ENCODE assay signal across 8 cellular contexts in genomic region chr9:14993061-14993800, GRCh38.
A peak's percentile ranks its signal among the peaks of the same experiment; 100 is the strongest.
DNase-seq lines count a peak whose midpoint lies in the region; ATAC-seq and TF ChIP-seq lines count a peak whose summit lies in the region.

No MANE protein-coding gene starts in this region.

- H3K27me3 Mint-ChIP-seq in endothelial cell (ENCODE audit: unreplicated experiment) = no peaks in the 10 kb centered on the region

- H3K27ac Mint-ChIP-seq in endothelial cell (ENCODE audit: unreplicated experiment) = peak overlapping the region; percentile 62

- DNase-seq in NCI-H226 (peak; percentile 12), endothelial cell (ENCODE audit: low spot score) (peak; percentile 89), medulla oblongata (ENCODE audit: extremely low spot score) (peak; percentile 85)
- peak; percentile 71 for DNase-seq in activated CD8-positive, alpha-beta memory T cell treated with anti-CD3 and anti-CD28 coated beads for 24 hours
- DNase-seq in stimulated activated CD4-positive, alpha-beta T cell treated with anti-CD3 and anti-CD28 coated beads, Interleukin-4, amount 100 ng/mL, for 24 hours = peak; percentile 56

- H3K36me3 Mint-ChIP-seq in endothelial cell (ENCODE audit: low read depth, unreplicated experiment) = peaks cover 3% of the 10 kb centered on the region

- H3K4me3 Mint-ChIP-seq in endothelial cell (ENCODE audit: unreplicated experiment) = peak overlapping the region; percentile 91

- H3K9me3 Mint-ChIP-seq in endothelial cell (ENCODE audit: unreplicated experiment) = no peaks in the 10 kb centered on the region

- H3K4me1 Mint-ChIP-seq in endothelial cell (ENCODE audit: unreplicated experiment) = peaks cover 20% of the 10 kb centered on the region

- TF ChIP-seq CTCF in endothelial cell (IDR thresholded peaks at IDR 0.05; ENCODE audit: unreplicated experiment) = no peak

- ATAC-seq in GM18907 (IDR thresholded peaks at IDR 0.05; ENCODE audit: unreplicated experiment) (peak; percentile 55), GM18511 (IDR thresholded peaks at IDR 0.05; ENCODE audit: unreplicated experiment) (no peak), HG02678 (IDR thresholded peaks at IDR 0.05; ENCODE audit: unreplicated experiment) (no peak)

Comparison
In these comparisons a context has a peak if more than half of its experiments do, and no peak if none do; other contexts are left out.
1. DNase-seq: peak in every context shown above with its lines; median percentile 89 in endothelial cell; 85 in medulla oblongata; 71 in activated CD8-positive, alpha-beta memory T cell treated with anti-CD3 and anti-CD28 coated beads for 24 hours; 56 in stimulated activated CD4-positive, alpha-beta T cell treated with anti-CD3 and anti-CD28 coated beads, Interleukin-4, amount 100 ng/mL, for 24 hours; 12 in NCI-H226.